Comparison of ENCODE assay signal across 1 cellular context in the genomic region with DNA sequence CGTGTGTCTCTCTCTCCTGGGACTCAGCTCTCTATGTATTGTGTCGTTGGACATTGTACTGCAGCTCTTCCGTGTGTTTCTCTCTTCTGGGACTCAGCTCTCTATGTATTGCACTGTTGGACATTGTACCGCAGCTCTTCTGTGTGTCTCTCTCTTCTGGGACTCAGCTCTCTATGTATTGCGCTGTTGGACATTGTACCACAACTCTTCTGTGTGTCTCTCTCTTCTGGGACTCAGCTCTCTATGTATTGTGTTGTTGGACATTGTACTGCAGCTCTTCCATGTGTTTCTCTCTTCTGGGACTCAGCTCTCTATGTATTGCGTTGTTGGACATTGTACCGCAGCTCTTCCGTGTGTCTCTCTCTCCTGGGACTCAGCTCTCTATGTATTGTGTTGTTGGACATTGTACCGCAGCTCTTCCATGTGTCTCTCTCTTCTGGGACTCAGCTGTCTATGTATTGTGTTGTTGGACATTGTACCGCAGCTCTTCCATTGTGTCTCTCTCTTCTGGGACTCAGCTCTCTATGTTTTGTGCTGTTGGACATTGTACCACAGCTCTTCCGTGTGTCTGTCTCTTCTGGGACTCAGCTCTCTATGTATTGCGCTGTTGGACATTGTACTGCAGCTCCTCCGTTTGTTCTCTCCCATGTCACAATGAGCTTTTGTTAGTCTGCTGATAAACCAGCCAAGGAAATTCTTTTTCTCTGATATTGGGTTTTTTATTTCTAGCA.
TF ChIP-seq lines count a peak whose summit lies in the region.

No MANE protein-coding gene starts in this region.

TF ChIP-seq in HepG2, 621 proteins besides CTCF, POLR2A, EP300 and RAD21 (continued from another document and continues in another):
- TF ChIP-seq, protein P1, sequence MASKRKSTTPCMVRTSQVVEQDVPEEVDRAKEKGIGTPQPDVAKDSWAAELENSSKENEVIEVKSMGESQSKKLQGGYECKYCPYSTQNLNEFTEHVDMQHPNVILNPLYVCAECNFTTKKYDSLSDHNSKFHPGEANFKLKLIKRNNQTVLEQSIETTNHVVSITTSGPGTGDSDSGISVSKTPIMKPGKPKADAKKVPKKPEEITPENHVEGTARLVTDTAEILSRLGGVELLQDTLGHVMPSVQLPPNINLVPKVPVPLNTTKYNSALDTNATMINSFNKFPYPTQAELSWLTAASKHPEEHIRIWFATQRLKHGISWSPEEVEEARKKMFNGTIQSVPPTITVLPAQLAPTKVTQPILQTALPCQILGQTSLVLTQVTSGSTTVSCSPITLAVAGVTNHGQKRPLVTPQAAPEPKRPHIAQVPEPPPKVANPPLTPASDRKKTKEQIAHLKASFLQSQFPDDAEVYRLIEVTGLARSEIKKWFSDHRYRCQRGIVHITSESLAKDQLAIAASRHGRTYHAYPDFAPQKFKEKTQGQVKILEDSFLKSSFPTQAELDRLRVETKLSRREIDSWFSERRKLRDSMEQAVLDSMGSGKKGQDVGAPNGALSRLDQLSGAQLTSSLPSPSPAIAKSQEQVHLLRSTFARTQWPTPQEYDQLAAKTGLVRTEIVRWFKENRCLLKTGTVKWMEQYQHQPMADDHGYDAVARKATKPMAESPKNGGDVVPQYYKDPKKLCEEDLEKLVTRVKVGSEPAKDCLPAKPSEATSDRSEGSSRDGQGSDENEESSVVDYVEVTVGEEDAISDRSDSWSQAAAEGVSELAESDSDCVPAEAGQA (IDR thresholded peaks at IDR 0.05; ENCODE audit: low read depth): no peak; the same call in 1 of the 2 replicates
- TF ChIP-seq, protein P1 (CRISPR knock-in tag; IDR thresholded peaks at IDR 0.05; ENCODE audit: borderline replicate concordance): no peak
- TF ChIP-seq, protein P2, sequence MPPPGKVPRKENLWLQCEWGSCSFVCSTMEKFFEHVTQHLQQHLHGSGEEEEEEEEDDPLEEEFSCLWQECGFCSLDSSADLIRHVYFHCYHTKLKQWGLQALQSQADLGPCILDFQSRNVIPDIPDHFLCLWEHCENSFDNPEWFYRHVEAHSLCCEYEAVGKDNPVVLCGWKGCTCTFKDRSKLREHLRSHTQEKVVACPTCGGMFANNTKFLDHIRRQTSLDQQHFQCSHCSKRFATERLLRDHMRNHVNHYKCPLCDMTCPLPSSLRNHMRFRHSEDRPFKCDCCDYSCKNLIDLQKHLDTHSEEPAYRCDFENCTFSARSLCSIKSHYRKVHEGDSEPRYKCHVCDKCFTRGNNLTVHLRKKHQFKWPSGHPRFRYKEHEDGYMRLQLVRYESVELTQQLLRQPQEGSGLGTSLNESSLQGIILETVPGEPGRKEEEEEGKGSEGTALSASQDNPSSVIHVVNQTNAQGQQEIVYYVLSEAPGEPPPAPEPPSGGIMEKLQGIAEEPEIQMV (CRISPR knock-in tag; IDR thresholded peaks at IDR 0.05; ENCODE audit: low read depth): no peak
- TF ChIP-seq ZNF672 (CRISPR knock-in tag; IDR thresholded peaks at IDR 0.05) (no peak), HDAC1 (CRISPR knock-in tag; IDR thresholded peaks at IDR 0.05) (peak; percentile 36; the same call in 1 of the 2 replicates), ZNF260 (CRISPR knock-in tag; IDR thresholded peaks at IDR 0.05; ENCODE audit: borderline replicate concordance, low read depth) (no peak), TBX2 (CRISPR knock-in tag; IDR thresholded peaks at IDR 0.05; ENCODE audit: borderline replicate concordance) (no peak), REXO4 (CRISPR knock-in tag; IDR thresholded peaks at IDR 0.05; ENCODE audit: borderline replicate concordance) (no peak), ZNF317 (CRISPR knock-in tag; IDR thresholded peaks at IDR 0.05) (peak; percentile 84; the same call in 1 of the 2 replicates), ZNF441 (CRISPR knock-in tag; IDR thresholded peaks at IDR 0.05; ENCODE audit: borderline replicate concordance) (no peak; the same call in 1 of the 2 replicates), TBP (CRISPR knock-in tag; IDR thresholded peaks at IDR 0.05) (no peak), ZNF782 (CRISPR knock-in tag; IDR thresholded peaks at IDR 0.05; ENCODE audit: borderline replicate concordance) (no peak; the same call in 1 of the 2 replicates), ZNF703 (CRISPR knock-in tag; IDR thresholded peaks at IDR 0.05; ENCODE audit: borderline replicate concordance) (no peak), ZNF331 (CRISPR knock-in tag; IDR thresholded peaks at IDR 0.05) (peak; percentile 61; the same call in 1 of the 2 replicates), ZNF3 (CRISPR knock-in tag; IDR thresholded peaks at IDR 0.05) (no peak), JUNB (CRISPR knock-in tag; IDR thresholded peaks at IDR 0.05; ENCODE audit: borderline replicate concordance) (no peak), ZNF333 (CRISPR knock-in tag; IDR thresholded peaks at IDR 0.05; ENCODE audit: borderline replicate concordance) (no peak), ZNF550 (CRISPR knock-in tag; IDR thresholded peaks at IDR 0.05; ENCODE audit: borderline replicate concordance) (no peak), MTF1 (CRISPR knock-in tag; IDR thresholded peaks at IDR 0.05) (no peak), HOXA3 (CRISPR knock-in tag; IDR thresholded peaks at IDR 0.05) (peak; percentile 1; the same call in 1 of the 2 replicates), ZFP1 (CRISPR knock-in tag; IDR thresholded peaks at IDR 0.05) (no peak; the same call in 1 of the 2 replicates), SP140L (CRISPR knock-in tag; IDR thresholded peaks at IDR 0.05; ENCODE audit: borderline replicate concordance) (no peak), ZNF451 (CRISPR knock-in tag; IDR thresholded peaks at IDR 0.05) (0 out of 2 replicates have a peak, but pooled peaks have one; percentile 38), FOXA1 (IDR thresholded peaks at IDR 0.05) (peak; percentile 30; the same call in 1 of the 2 replicates), FOXA1 (CRISPR knock-in tag; IDR thresholded peaks at IDR 0.05) (no peak; the same call in 1 of the 2 replicates), XRCC5 (optimal IDR thresholded peaks at IDR 0.05; ENCODE audit: low read length) (peak; percentile 17), ZNF484 (CRISPR knock-in tag; IDR thresholded peaks at IDR 0.05; ENCODE audit: borderline replicate concordance, low read depth) (no peak), ZNF232 (CRISPR knock-in tag; IDR thresholded peaks at IDR 0.05; ENCODE audit: borderline replicate concordance) (no peak), EED (CRISPR knock-in tag; IDR thresholded peaks at IDR 0.05) (no peak)
- TF ChIP-seq, protein P3, sequence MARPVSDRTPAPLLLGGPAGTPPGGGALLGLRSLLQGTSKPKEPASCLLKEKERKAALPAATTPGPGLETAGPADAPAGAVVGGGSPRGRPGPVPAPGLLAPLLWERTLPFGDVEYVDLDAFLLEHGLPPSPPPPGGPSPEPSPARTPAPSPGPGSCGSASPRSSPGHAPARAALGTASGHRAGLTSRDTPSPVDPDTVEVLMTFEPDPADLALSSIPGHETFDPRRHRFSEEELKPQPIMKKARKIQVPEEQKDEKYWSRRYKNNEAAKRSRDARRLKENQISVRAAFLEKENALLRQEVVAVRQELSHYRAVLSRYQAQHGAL (CRISPR knock-in tag; IDR thresholded peaks at IDR 0.05; ENCODE audit: not compliant biosample characterization): no peak
- TF ChIP-seq, protein P4, sequence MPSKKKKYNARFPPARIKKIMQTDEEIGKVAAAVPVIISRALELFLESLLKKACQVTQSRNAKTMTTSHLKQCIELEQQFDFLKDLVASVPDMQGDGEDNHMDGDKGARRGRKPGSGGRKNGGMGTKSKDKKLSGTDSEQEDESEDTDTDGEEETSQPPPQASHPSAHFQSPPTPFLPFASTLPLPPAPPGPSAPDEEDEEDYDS (CRISPR knock-in tag; IDR thresholded peaks at IDR 0.05): no peak
- TF ChIP-seq, protein P5, sequence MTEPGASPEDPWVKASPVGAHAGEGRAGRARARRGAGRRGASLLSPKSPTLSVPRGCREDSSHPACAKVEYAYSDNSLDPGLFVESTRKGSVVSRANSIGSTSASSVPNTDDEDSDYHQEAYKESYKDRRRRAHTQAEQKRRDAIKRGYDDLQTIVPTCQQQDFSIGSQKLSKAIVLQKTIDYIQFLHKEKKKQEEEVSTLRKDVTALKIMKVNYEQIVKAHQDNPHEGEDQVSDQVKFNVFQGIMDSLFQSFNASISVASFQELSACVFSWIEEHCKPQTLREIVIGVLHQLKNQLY (CRISPR knock-in tag; IDR thresholded peaks at IDR 0.05): no peak
- TF ChIP-seq, protein P6, sequence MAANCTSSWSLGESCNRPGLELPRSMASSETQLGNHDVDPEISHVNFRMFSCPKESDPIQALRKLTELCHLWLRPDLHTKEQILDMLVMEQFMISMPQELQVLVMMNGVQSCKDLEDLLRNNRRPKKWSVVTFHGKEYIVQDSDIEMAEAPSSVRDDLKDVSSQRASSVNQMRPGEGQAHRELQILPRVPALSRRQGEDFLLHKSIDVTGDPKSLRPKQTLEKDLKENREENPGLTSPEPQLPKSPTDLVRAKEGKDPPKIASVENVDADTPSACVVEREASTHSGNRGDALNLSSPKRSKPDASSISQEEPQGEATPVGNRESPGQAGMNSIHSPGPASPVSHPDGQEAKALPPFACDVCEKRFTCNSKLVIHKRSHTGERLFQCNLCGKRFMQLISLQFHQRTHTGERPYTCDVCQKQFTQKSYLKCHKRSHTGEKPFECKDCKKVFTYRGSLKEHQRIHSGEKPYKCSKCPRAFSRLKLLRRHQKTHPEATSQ (CRISPR knock-in tag; IDR thresholded peaks at IDR 0.05; ENCODE audit: borderline replicate concordance): no peak
- TF ChIP-seq, protein P7, sequence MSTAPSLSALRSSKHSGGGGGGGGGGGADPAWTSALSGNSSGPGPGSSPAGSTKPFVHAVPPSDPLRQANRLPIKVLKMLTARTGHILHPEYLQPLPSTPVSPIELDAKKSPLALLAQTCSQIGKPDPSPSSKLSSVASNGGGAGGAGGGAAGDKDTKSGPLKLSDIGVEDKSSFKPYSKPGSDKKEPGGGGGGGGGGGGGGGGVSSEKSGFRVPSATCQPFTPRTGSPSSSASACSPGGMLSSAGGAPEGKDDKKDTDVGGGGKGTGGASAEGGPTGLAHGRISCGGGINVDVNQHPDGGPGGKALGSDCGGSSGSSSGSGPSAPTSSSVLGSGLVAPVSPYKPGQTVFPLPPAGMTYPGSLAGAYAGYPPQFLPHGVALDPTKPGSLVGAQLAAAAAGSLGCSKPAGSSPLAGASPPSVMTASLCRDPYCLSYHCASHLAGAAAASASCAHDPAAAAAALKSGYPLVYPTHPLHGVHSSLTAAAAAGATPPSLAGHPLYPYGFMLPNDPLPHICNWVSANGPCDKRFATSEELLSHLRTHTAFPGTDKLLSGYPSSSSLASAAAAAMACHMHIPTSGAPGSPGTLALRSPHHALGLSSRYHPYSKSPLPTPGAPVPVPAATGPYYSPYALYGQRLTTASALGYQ (CRISPR knock-in tag; IDR thresholded peaks at IDR 0.05): no peak
- TF ChIP-seq, protein P8, sequence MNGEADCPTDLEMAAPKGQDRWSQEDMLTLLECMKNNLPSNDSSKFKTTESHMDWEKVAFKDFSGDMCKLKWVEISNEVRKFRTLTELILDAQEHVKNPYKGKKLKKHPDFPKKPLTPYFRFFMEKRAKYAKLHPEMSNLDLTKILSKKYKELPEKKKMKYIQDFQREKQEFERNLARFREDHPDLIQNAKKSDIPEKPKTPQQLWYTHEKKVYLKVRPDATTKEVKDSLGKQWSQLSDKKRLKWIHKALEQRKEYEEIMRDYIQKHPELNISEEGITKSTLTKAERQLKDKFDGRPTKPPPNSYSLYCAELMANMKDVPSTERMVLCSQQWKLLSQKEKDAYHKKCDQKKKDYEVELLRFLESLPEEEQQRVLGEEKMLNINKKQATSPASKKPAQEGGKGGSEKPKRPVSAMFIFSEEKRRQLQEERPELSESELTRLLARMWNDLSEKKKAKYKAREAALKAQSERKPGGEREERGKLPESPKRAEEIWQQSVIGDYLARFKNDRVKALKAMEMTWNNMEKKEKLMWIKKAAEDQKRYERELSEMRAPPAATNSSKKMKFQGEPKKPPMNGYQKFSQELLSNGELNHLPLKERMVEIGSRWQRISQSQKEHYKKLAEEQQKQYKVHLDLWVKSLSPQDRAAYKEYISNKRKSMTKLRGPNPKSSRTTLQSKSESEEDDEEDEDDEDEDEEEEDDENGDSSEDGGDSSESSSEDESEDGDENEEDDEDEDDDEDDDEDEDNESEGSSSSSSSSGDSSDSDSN (CRISPR knock-in tag; IDR thresholded peaks at IDR 0.05): no peak; the same call in 1 of the 2 replicates
- TF ChIP-seq, protein P9, sequence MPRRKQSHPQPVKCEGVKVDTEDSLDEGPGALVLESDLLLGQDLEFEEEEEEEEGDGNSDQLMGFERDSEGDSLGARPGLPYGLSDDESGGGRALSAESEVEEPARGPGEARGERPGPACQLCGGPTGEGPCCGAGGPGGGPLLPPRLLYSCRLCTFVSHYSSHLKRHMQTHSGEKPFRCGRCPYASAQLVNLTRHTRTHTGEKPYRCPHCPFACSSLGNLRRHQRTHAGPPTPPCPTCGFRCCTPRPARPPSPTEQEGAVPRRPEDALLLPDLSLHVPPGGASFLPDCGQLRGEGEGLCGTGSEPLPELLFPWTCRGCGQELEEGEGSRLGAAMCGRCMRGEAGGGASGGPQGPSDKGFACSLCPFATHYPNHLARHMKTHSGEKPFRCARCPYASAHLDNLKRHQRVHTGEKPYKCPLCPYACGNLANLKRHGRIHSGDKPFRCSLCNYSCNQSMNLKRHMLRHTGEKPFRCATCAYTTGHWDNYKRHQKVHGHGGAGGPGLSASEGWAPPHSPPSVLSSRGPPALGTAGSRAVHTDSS (CRISPR knock-in tag; conservative IDR thresholded peaks at IDR 0.05): no peak
- TF ChIP-seq, protein P10, sequence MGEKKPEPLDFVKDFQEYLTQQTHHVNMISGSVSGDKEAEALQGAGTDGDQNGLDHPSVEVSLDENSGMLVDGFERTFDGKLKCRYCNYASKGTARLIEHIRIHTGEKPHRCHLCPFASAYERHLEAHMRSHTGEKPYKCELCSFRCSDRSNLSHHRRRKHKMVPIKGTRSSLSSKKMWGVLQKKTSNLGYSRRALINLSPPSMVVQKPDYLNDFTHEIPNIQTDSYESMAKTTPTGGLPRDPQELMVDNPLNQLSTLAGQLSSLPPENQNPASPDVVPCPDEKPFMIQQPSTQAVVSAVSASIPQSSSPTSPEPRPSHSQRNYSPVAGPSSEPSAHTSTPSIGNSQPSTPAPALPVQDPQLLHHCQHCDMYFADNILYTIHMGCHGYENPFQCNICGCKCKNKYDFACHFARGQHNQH (CRISPR knock-in tag; IDR thresholded peaks at IDR 0.05): no peak
